19 cellular contexts compared by ENCODE assay signal in genomic region chr19:31326329-31327028, GRCh38. TPM values are rescaled to one million over a fixed set of nuclear protein-coding genes. Genes with fewer than 3 reads are reported as not detected.
DNase-seq lines count a peak whose midpoint lies in the region; ATAC-seq, FAIRE-seq and TF ChIP-seq lines count a peak whose summit lies in the region.
"Had no signal": no experiment of that assay in that cellular context is flagged by ENCODE, and none has a peak within 500 bp of the region (broad histone marks: within the 10 kb centered on the region; RNA-seq: fewer than 3 reads in every experiment).

No MANE protein-coding gene starts in this region.

- intact Hi-C loops in IMR-90 (cut with micrococcal nuclease) (no loop called here), dorsolateral prefrontal cortex (cut with DNase I) (no loop called here), pancreas (cut with DNase I) (no loop called here)

- H4K91ac ChIP-seq in IMR-90 (ENCODE audit: insufficient read depth, low read depth, low read length) (peak overlapping the region; percentile 64), mesenchymal stem cell (ENCODE audit: low read length) (no peak overlapping the region)

- peaks cover 33 to 86% of the 10 kb centered on the region in 2 experiments for H3K79me1 ChIP-seq in IMR-90 (ENCODE audit: low read depth in 1 of 2, low read length in 2 of 2)
- H3K79me1 ChIP-seq in mesenchymal stem cell (replicated peaks; ENCODE audit: low read length, poor library complexity, severe bottlenecking): peaks cover 11% of the 10 kb centered on the region

- no peak for TF ChIP-seq RAD21 in IMR-90 (IDR thresholded peaks at IDR 0.05; ENCODE audit: low read length)

- POLR2A ChIA-PET in IMR-90 (lab: Charles Lee; ENCODE audit: unreplicated experiment): interaction anchor here (0.6 kb wide), 1 partner anchor 129 kb away, joined by 5 read pairs; no protein-coding TSS in a partner anchor

- H4K5ac ChIP-seq in IMR-90 (ENCODE audit: low read depth, low read length): no peak overlapping the region

- FAIRE-seq in pancreas (lab: Jason Lieb, UNC): no peak
- FAIRE-seq: GM18507 had no signal

- CTCF ChIA-PET in IMR-90 (lab: Yijun Ruan, JAX): interaction anchor here (0.5 to 2.0 kb wide), 3 partner anchors 11 to 190 kb away, joined by 3 to 15 read pairs (median 4); no protein-coding TSS in a partner anchor

- peak overlapping the region; percentile 70; the same call in 1 of the 2 replicates for H3K14ac ChIP-seq in IMR-90 (replicated peaks; ENCODE audit: low read depth, low read length)
- no peak overlapping the region for H3K14ac ChIP-seq in mesenchymal stem cell (ENCODE audit: low read length in 2 of 2)

- TF ChIP-seq CTCF in IMR-90 (conservative IDR thresholded peaks at IDR 0.05; ENCODE audit: low read depth, low read length) (no peak), dorsolateral prefrontal cortex (IDR thresholded peaks at IDR 0.05 in 54 of 56, conservative IDR thresholded peaks at IDR 0.05 in 2 of 56; ENCODE audit: low read depth in 1 of 56, partially characterized antibody in 56 of 56) (no peak), pancreas (IDR thresholded peaks at IDR 0.05) (no peak)

- peak overlapping the region; percentile 50 for H2BK120ac ChIP-seq in IMR-90 (ENCODE audit: low read depth, low read length)
- H2BK120ac ChIP-seq in mesenchymal stem cell (ENCODE audit: low read depth, low read length): no peak overlapping the region

- no peak for TF ChIP-seq POLR2A in IMR-90 (IDR thresholded peaks at IDR 0.05; ENCODE audit: low read depth, low read length)

- H2BK20ac ChIP-seq in IMR-90 (ENCODE audit: low read depth, low read length): no peak overlapping the region

- no peaks in the 10 kb centered on the region for H3K9me3 ChIP-seq in IMR-90 (ENCODE audit: control insufficient read depth, insufficient read depth, low read length)
- H3K9me3 ChIP-seq in mesenchymal stem cell (ENCODE audit: control insufficient read depth, low read length): no peaks in the 10 kb centered on the region
- H3K9me3 ChIP-seq in pancreas: no peaks in the 10 kb centered on the region
- H3K9me3 ChIP-seq: Caco-2 had no signal

- H2AFZ ChIP-seq in IMR-90 (replicated peaks; ENCODE audit: low read length, poor library complexity): peak overlapping the region; percentile 79
- H2AFZ ChIP-seq in mesenchymal stem cell (ENCODE audit: low read depth, low read length): no peak overlapping the region

- H3K27ac Mint-ChIP-seq in stimulated activated naive CD8-positive, alpha-beta T cell treated with anti-CD3 and anti-CD28 coated beads, Interleukin-15, amount 100 ng/mL, for 72 hours: no peak overlapping the region

- H3K56ac ChIP-seq in IMR-90 (ENCODE audit: extremely low read depth, insufficient read depth, low read length): 0 out of 2 replicates have a peak overlapping the region, but pooled peaks have one; percentile 45

- H3K27ac ChIP-seq in IMR-90 (ENCODE audit: insufficient read depth, low read length) (peak overlapping the region; percentile 70), dorsolateral prefrontal cortex (peak overlapping the region in 49 of 59 donors; percentile 7 to 81 (median 53)), mesenchymal stem cell (ENCODE audit: low read length, poor library complexity, severe bottlenecking) (no peak overlapping the region), pancreas (no peak overlapping the region)
- H3K27ac ChIP-seq: C4-2B, RWPE1 had no signal

- BruUV-seq in IMR-90 (replicated peaks; lab: Mats Ljungman, UMichigan): no TSS peak

- in situ Hi-C loops in IMR-90 (cut with MboI; ENCODE audit: low sequenced_read_pairs): loop anchor here (25.0 kb wide), 1 partner anchor 1036 kb away; no protein-coding TSS in a partner anchor

- no peaks in the 10 kb centered on the region for H3K27me3 Mint-ChIP-seq in stimulated activated naive CD8-positive, alpha-beta T cell treated with anti-CD3 and anti-CD28 coated beads, Interleukin-15, amount 100 ng/mL, for 72 hours

- H3K9ac ChIP-seq in IMR-90 (ENCODE audit: low read depth, low read length) (peak overlapping the region; percentile 26; the same call in 1 of the 2 replicates), mesenchymal stem cell (ENCODE audit: low read length) (no peak overlapping the region)

- H3K4me1 ChIP-seq in IMR-90 (ENCODE audit: control insufficient read depth, insufficient read depth, low read length): peaks cover 39% of the 10 kb centered on the region
- peaks cover 20% of the 10 kb centered on the region for H3K4me1 ChIP-seq in mesenchymal stem cell (ENCODE audit: control insufficient read depth, insufficient read depth, low read depth, low read length)
- no peaks in the 10 kb centered on the region for H3K4me1 ChIP-seq in pancreas
- H3K4me1 ChIP-seq: Caco-2 had no signal

- peaks cover 37% of the 10 kb centered on the region for H3K9me1 ChIP-seq in IMR-90 (ENCODE audit: insufficient read depth, low read length)

- H2BK12ac ChIP-seq in mesenchymal stem cell (ENCODE audit: low read length in 2 of 2): no peak overlapping the region

- H3K23ac ChIP-seq in IMR-90 (ENCODE audit: low read depth, low read length) (peak overlapping the region; percentile 76; the same call in 1 of the 2 replicates), mesenchymal stem cell (ENCODE audit: low read length in 2 of 2) (no peak overlapping the region)

- no peaks in the 10 kb centered on the region for H3K9me3 Mint-ChIP-seq in stimulated activated naive CD8-positive, alpha-beta T cell treated with anti-CD3 and anti-CD28 coated beads, Interleukin-15, amount 100 ng/mL, for 72 hours

- peak overlapping the region; percentile 80 for H3K4ac ChIP-seq in IMR-90 (ENCODE audit: low read depth, low read length)
- no peak overlapping the region for H3K4ac ChIP-seq in mesenchymal stem cell (ENCODE audit: low read depth in 1 of 2, low read length in 2 of 2)

- no peak overlapping the region for H3K4me3 Mint-ChIP-seq in stimulated activated naive CD8-positive, alpha-beta T cell treated with anti-CD3 and anti-CD28 coated beads, Interleukin-15, amount 100 ng/mL, for 72 hours

- H4K8ac ChIP-seq in IMR-90 (ENCODE audit: low read depth in 2 of 2, low read length in 2 of 2) (0 out of 4 replicates have a peak overlapping the region, but pooled peaks of 1 of the 2 experiments have one; percentile 16), mesenchymal stem cell (ENCODE audit: low read length) (no peak overlapping the region)

- peak overlapping the region; percentile 76 for H3K4me2 ChIP-seq in IMR-90 (ENCODE audit: low read depth, low read length)
- H3K4me2 ChIP-seq in mesenchymal stem cell (ENCODE audit: low read length, poor library complexity, severe bottlenecking): no peak overlapping the region

- ATAC-seq in IMR-90 (ENCODE audit: low read depth) (peak; percentile 92), HG03097 (IDR thresholded peaks at IDR 0.05; ENCODE audit: low FRiP score, unreplicated experiment) (no peak), pancreas (no peak)
- ATAC-seq in stimulated activated naive CD8-positive, alpha-beta T cell treated with anti-CD3 and anti-CD28 coated beads, Interleukin-15, amount 100 ng/mL, for 72 hours: no peak

- H2BK15ac ChIP-seq in IMR-90 (ENCODE audit: low read depth, low read length): no peak overlapping the region
- H2BK15ac ChIP-seq in mesenchymal stem cell (ENCODE audit: low read depth, poor library complexity, severe bottlenecking): no peak overlapping the region

- H3K18ac ChIP-seq in IMR-90 (ENCODE audit: low read depth, low read length): peak overlapping the region; percentile 16
- peak overlapping the region in 1 of 2 experiments; percentile 81 for H3K18ac ChIP-seq in mesenchymal stem cell (ENCODE audit: low read depth in 1 of 2, low read length in 2 of 2)

- H2AK5ac ChIP-seq in IMR-90 (ENCODE audit: low read depth, low read length) (peak overlapping the region; percentile 37; the same call in 1 of the 2 replicates), mesenchymal stem cell (ENCODE audit: low read length, severe bottlenecking) (no peak overlapping the region)

- no peaks in the 10 kb centered on the region for H3K27me3 ChIP-seq in IMR-90 (ENCODE audit: control insufficient read depth, insufficient read depth, low read length)
- H3K27me3 ChIP-seq in dorsolateral prefrontal cortex: no peaks in the 10 kb centered on the region
- no peaks in the 10 kb centered on the region for H3K27me3 ChIP-seq in mesenchymal stem cell (ENCODE audit: control insufficient read depth in 1 of 2, insufficient read depth in 1 of 2, low read length in 2 of 2)
- H3K27me3 ChIP-seq in pancreas: peaks cover 0 to 5% (median 0%) of the 10 kb centered on the region in 4 donors

- DNase-seq in IMR-90: peak; percentile 80
- no peak for DNase-seq in dorsolateral prefrontal cortex
- peak; percentile 81 for DNase-seq in mesenchymal stem cell
- DNase-seq in stimulated activated naive CD8-positive, alpha-beta T cell treated with anti-CD3 and anti-CD28 coated beads, Interleukin-15, amount 100 ng/mL, for 72 hours: no peak
- DNase-seq in OCI-M2 (lab: John Stamatoyannopoulos, UW; ENCODE audit: unreplicated experiment): no peak
- no peak for DNase-seq in pancreas
- DNase-seq: Caco-2; KG1; NCI-H1105; NCI-H1694 treated with DMSO at 0.1 percent for 48 hours; NCI-H345; NCI-H526 treated with DMSO at 0.1 percent for 48 hours; NK-92 treated with Interleukin-12 subunit alpha and Interleukin-12 subunit beta, amount 100 ng/mL, for 24 hours; OCI-M1 had no signal

- dilution Hi-C loops in IMR-90 (cut with HindIII; ENCODE audit: low sequenced_read_pairs, unreplicated experiment): no loop called here

- H2BK5ac ChIP-seq in IMR-90 (ENCODE audit: low read depth, low read length, poor library complexity, severe bottlenecking) (peak overlapping the region; percentile 74), mesenchymal stem cell (ENCODE audit: low read depth, low read length, poor library complexity, severe bottlenecking) (no peak overlapping the region)

- H3K4me3 ChIP-seq in IMR-90 (ENCODE audit: insufficient read depth, low read depth, low read length) (no peak overlapping the region), dorsolateral prefrontal cortex (peak overlapping the region in 3 of 59 donors; percentile 5 to 15 (median 12)), mesenchymal stem cell (ENCODE audit: insufficient read depth in 1 of 2, low read depth in 1 of 2, low read length in 2 of 2) (no peak overlapping the region), pancreas (no peak overlapping the region)

- H3K36me3 ChIP-seq in IMR-90 (ENCODE audit: control insufficient read depth, insufficient read depth, low read length) (peaks cover 9% of the 10 kb centered on the region), mesenchymal stem cell (ENCODE audit: control insufficient read depth in 1 of 2, insufficient read depth in 2 of 2, low read depth in 1 of 2, low read length in 2 of 2) (peaks cover 30 to 36% of the 10 kb centered on the region in 2 experiments), pancreas (no peaks in the 10 kb centered on the region)

- no peaks in the 10 kb centered on the region for H3K4me1 Mint-ChIP-seq in stimulated activated naive CD8-positive, alpha-beta T cell treated with anti-CD3 and anti-CD28 coated beads, Interleukin-15, amount 100 ng/mL, for 72 hours

- H4K20me1 ChIP-seq in IMR-90 (ENCODE audit: insufficient read depth, low read length): peaks cover 43% of the 10 kb centered on the region

- peak overlapping the region; percentile 42 for H2AK9ac ChIP-seq in IMR-90 (replicated peaks; ENCODE audit: low read depth, low read length, poor library complexity)

- 70% methylated on average over 3 of the region's 14 CpGs; no CpG with 5 or more reads in 1 of the 2 experiments for WGBS in IMR-90 (ENCODE audit: extremely low coverage in 2 of 2, insufficient read length in 1 of 2), 2 experiments
- WGBS in mesenchymal stem cell: 64% methylated on average over 14 of the region's 14 CpGs
- 71 to 82% methylated on average over 14 of the region's 14 CpGs for WGBS in pancreas, 2 donors

RNA-seq across cellular contexts. Expression of gene TSHZ3, which starts 22.8 kb away (rescaled TPM):
- 7.8 and 8.1 TPM in 2 replicates for total RNA-seq in IMR-90 (2012; rRNA removed)
- polyA plus RNA-seq in IMR-90 (2012; rRNA removed): 12.6 and 13.0 TPM in 2 replicates
- 5.5 and 10.2 TPM in 2 replicates for polyA plus RNA-seq in IMR-90 (2012; cell fraction: cytosol; rRNA removed)
- 29.6 and 33.4 TPM in 2 replicates for polyA plus RNA-seq in IMR-90 (2012; cell fraction: nucleus; rRNA removed; ENCODE audit: low replicate concordance)
- 10 to 100 TPM in 119 of 120 experiments, 1 to 10 TPM in 1; 8.4 to 35.0 (median 22.7) TPM for total RNA-seq in dorsolateral prefrontal cortex
- polyA plus RNA-seq in mesenchymal stem cell (2013, experiment 1 of 2): 28.5 TPM
- polyA plus RNA-seq in mesenchymal stem cell (2013, experiment 2 of 2): 27.9 TPM
- total RNA-seq in pancreas: 1 to 10 TPM in 5 of 6 donors, under 1 TPM in 1; 0.88 to 3.2 (median 1.9) TPM
- 1 to 10 TPM in 1 of 2 donors, under 1 TPM in 1; 0.87 to 1.6 TPM for polyA plus RNA-seq in pancreas
- total RNA-seq: Caco-2, MCF 10A had no signal

Comparison
In these comparisons a context has a peak if more than half of its experiments do, and no peak if none do; other contexts are left out.
1. DNase-seq: peak in IMR-90 (single experiment) and mesenchymal stem cell (single experiment); none in dorsolateral prefrontal cortex (0 of 10), stimulated activated naive CD8-positive, alpha-beta T cell treated with anti-CD3 and anti-CD28 coated beads, Interleukin-15, amount 100 ng/mL, for 72 hours (0 of 2), OCI-M2 (single experiment) and pancreas (0 of 6).
2. H3K27ac ChIP-seq: peak in IMR-90 (single experiment) and dorsolateral prefrontal cortex (49 of 59); none in mesenchymal stem cell (single experiment) and pancreas (0 of 4).